In genomic region chr2:96207778-96208143, GRCh38 we compare ENCODE assay signal across 8 cellular contexts. TPM values are rescaled to one million over a fixed set of nuclear protein-coding genes. Genes with fewer than 3 reads are reported as not detected.
DNase-seq lines count a peak whose midpoint lies in the region; ATAC-seq and TF ChIP-seq lines count a peak whose summit lies in the region.

No MANE protein-coding gene starts in this region.

- TF ChIP-seq CTCF in C4-2B (conservative IDR thresholded peaks at IDR 0.05) (no peak), HFF-Myc (IDR thresholded peaks at IDR 0.05; ENCODE audit: low read depth, low read length, missing control alignments) (no peak)

- H3K36me3 Mint-ChIP-seq in activated T-cell treated with anti-CD3 and anti-CD28 coated beads, Interleukin-2, amount 50 U/mL, for 4 hours (ENCODE audit: insufficient read depth): peaks cover 21% of the 10 kb centered on the region

- peak overlapping the region; percentile 96 for H3K27ac ChIP-seq in C4-2B
- peak overlapping the region; percentile 92 for H3K27ac ChIP-seq in substantia nigra (ENCODE audit: low read depth, low read length, poor library complexity, severe bottlenecking)

- H3K9me3 ChIP-seq in iPS-18c (ENCODE audit: control insufficient read depth, insufficient read depth, low read length): no peaks in the 10 kb centered on the region

- no peaks in the 10 kb centered on the region for H3K9me3 Mint-ChIP-seq in activated T-cell treated with anti-CD3 and anti-CD28 coated beads, Interleukin-2, amount 50 U/mL, for 4 hours

- H3K4me3 ChIP-seq in HFF-Myc (replicated peaks; ENCODE audit: low read depth, low read length) (peak overlapping the region; percentile 92), iPS-18c (ENCODE audit: insufficient read depth, low read depth, low read length) (peak overlapping the region; percentile 97)

- DNase-seq in HFF-Myc (ENCODE audit: extremely low read depth, low read depth): no peak
- DNase-seq in activated T-cell treated with anti-CD3 and anti-CD28 coated beads, Interleukin-2, amount 50 U/mL, for 4 hours: no peak
- DNase-seq in substantia nigra (lab: John Stamatoyannopoulos, UW): no peak
- DNase-seq in NCI-H2081 treated with DMSO at 0.1 percent for 48 hours (lab: John Stamatoyannopoulos, UW): no peak
- no peak for DNase-seq in iPS-NIHi11 (ENCODE audit: low spot score)

- H3K4me1 Mint-ChIP-seq in activated T-cell treated with anti-CD3 and anti-CD28 coated beads, Interleukin-2, amount 50 U/mL, for 4 hours (ENCODE audit: low read depth): peaks cover 57% of the 10 kb centered on the region

- H3K27me3 Mint-ChIP-seq in activated T-cell treated with anti-CD3 and anti-CD28 coated beads, Interleukin-2, amount 50 U/mL, for 4 hours (ENCODE audit: low read depth): no peaks in the 10 kb centered on the region

- H3K4me3 Mint-ChIP-seq in activated T-cell treated with anti-CD3 and anti-CD28 coated beads, Interleukin-2, amount 50 U/mL, for 4 hours: peak overlapping the region; percentile 88

- peak; percentile 1 for ATAC-seq in activated T-cell treated with anti-CD3 and anti-CD28 coated beads, Interleukin-2, amount 50 U/mL, for 4 hours
- ATAC-seq in HG03045 (IDR thresholded peaks at IDR 0.05; ENCODE audit: unreplicated experiment): no peak

RNA-seq across cellular contexts. Expression of gene STARD7, which starts 0.9 kb away (rescaled TPM):
- total RNA-seq in activated T-cell treated with anti-CD3 and anti-CD28 coated beads, Interleukin-2, amount 50 U/mL, for 4 hours: 100 to 1,000 TPM; 241 to 281 (median 267) TPM

RNA-seq across cellular contexts. Expression of gene TMEM127, which starts 58.0 kb away (rescaled TPM):
- total RNA-seq in activated T-cell treated with anti-CD3 and anti-CD28 coated beads, Interleukin-2, amount 50 U/mL, for 4 hours: 10 to 100 TPM; 31.9 to 37.5 (median 36.9) TPM

RNA-seq across cellular contexts. Expression of gene CIAO1, which starts 58.3 kb away (rescaled TPM):
- 100 to 1,000 TPM; 106 to 114 (median 109) TPM for total RNA-seq in activated T-cell treated with anti-CD3 and anti-CD28 coated beads, Interleukin-2, amount 50 U/mL, for 4 hours
